Comparison of ENCODE assay signal across 21 cellular contexts in genomic region chr9:74447451-74448193, GRCh38. TPM values are rescaled to one million over a fixed set of nuclear protein-coding genes. Genes with fewer than 3 reads are reported as not detected.
DNase-seq lines count a peak whose midpoint lies in the region; ATAC-seq, FAIRE-seq and TF ChIP-seq lines count a peak whose summit lies in the region.
"Had no signal": no experiment of that assay in that cellular context is flagged by ENCODE, and none has a peak within 500 bp of the region (broad histone marks: within the 10 kb centered on the region; RNA-seq: fewer than 3 reads in every experiment).

No MANE protein-coding gene starts in this region.

- H3K27ac ChIP-seq in left lung (no peak overlapping the region), upper lobe of right lung (no peak overlapping the region)
- H3K27ac ChIP-seq: BLaER1 treated with 17β-estradiol and CSF1 and Interleukin-3, amounts not matched to agents 10 nM and 100 nM; HL-60 had no signal

- TF ChIP-seq POLR2A in H54 (IDR thresholded peaks at IDR 0.05; ENCODE audit: low read depth, low read length): no peak

- H3K9me3 ChIP-seq in left lung (no peaks in the 10 kb centered on the region), upper lobe of right lung (no peaks in the 10 kb centered on the region)

- intact Hi-C loops in left lung (cut with DNase I): no loop called here
- intact Hi-C loops in upper lobe of right lung (cut with DNase I): no loop called here

- ATAC-seq in left lung: peak; percentile 92
- ATAC-seq in upper lobe of right lung: peak; percentile 85
- ATAC-seq: CD8-positive, alpha-beta T cell; GM12878; GM23338; HCT116 had no signal

- FAIRE-seq in H54 (lab: Jason Lieb, UNC): peak; percentile 60
- FAIRE-seq: GM12878 had no signal

- DNase-seq in H54 (ENCODE audit: insufficient read length, low spot score): no peak
- peak; percentile 39 for DNase-seq in epithelial cell of esophagus (ENCODE audit: low read depth)
- no peak for DNase-seq in left lung
- DNase-seq in upper lobe of right lung: no peak
- DNase-seq in NOMO-1 treated with DMSO at 0.1 percent for 48 hours (lab: John Stamatoyannopoulos, UW; ENCODE audit: unreplicated experiment): no peak
- no peak for DNase-seq in SW 1271 (lab: John Stamatoyannopoulos, UW)
- DNase-seq: Calu3; CD8-positive, alpha-beta T cell; DMS53; DND-41; EL; H7; HFFc6 had no signal

- H3K27me3 ChIP-seq in left lung (no peaks in the 10 kb centered on the region), upper lobe of right lung (no peaks in the 10 kb centered on the region)
- H3K27me3 ChIP-seq: BLaER1 treated with 17β-estradiol and CSF1 and Interleukin-3, amounts not matched to agents 10 nM and 100 nM had no signal

- H3K4me3 ChIP-seq in epithelial cell of esophagus (ENCODE audit: low read length) (no peak overlapping the region), left lung (no peak overlapping the region), upper lobe of right lung (no peak overlapping the region)
- H3K4me3 ChIP-seq: BLaER1 treated with 17β-estradiol and CSF1 and Interleukin-3, amounts not matched to agents 10 nM and 100 nM; GM12878; GM23338 had no signal

- H3K4me1 ChIP-seq in left lung: no peaks in the 10 kb centered on the region
- no peaks in the 10 kb centered on the region for H3K4me1 ChIP-seq in upper lobe of right lung
- H3K4me1 ChIP-seq: BLaER1 treated with 17β-estradiol and CSF1 and Interleukin-3, amounts not matched to agents 10 nM and 100 nM had no signal

- H3K36me3 ChIP-seq in left lung (no peaks in the 10 kb centered on the region), upper lobe of right lung (no peaks in the 10 kb centered on the region)
- H3K36me3 ChIP-seq: BLaER1 treated with 17β-estradiol and CSF1 and Interleukin-3, amounts not matched to agents 10 nM and 100 nM had no signal

- TF ChIP-seq CTCF in epithelial cell of esophagus (IDR thresholded peaks at IDR 0.05; ENCODE audit: insufficient read depth, low read depth, low read length, missing control alignments) (no peak), left lung (IDR thresholded peaks at IDR 0.05) (no peak), upper lobe of right lung (IDR thresholded peaks at IDR 0.05) (no peak)

RNA-seq across cellular contexts. Expression of gene RORB, which starts 49.5 kb away (rescaled TPM):
- total RNA-seq in left lung (1 to 10 TPM; 2.9 to 5.2 TPM), upper lobe of right lung (2.1 TPM)
- total RNA-seq: A172; B cell; Calu3; CD8-positive, alpha-beta T cell; G401; HFFc6 had no signal
